ENCODE assay signal across 8 cellular contexts in genomic region chr6:11366183-11366933, GRCh38.
DNase-seq lines count a peak whose midpoint lies in the region; ATAC-seq and TF ChIP-seq lines count a peak whose summit lies in the region.

No MANE protein-coding gene starts in this region.

- H3K9me3 ChIP-seq in tibial nerve: no peaks in the 10 kb centered on the region

- WGBS in tibial nerve, 2 donors: 78 to 82% methylated on average over 7 of the region's 7 CpGs

- H3K27ac ChIP-seq in tibial nerve: peak overlapping the region; percentile 59 to 89 (median 74)

- no peak for TF ChIP-seq CTCF in tibial nerve (IDR thresholded peaks at IDR 0.05)

- peaks cover 0 to 49% (median 22%) of the 10 kb centered on the region in 4 donors for H3K4me1 ChIP-seq in tibial nerve

- no peak overlapping the region for H3K4me3 ChIP-seq in tibial nerve

- peak; percentile 70 for ATAC-seq in GM19035 (IDR thresholded peaks at IDR 0.05; ENCODE audit: unreplicated experiment)
- peak; percentile 54 for ATAC-seq in HG02840 (IDR thresholded peaks at IDR 0.05; ENCODE audit: low FRiP score, unreplicated experiment)

- no peaks in the 10 kb centered on the region for H3K36me3 ChIP-seq in tibial nerve

- DNase-seq in T-helper 22 cell (ENCODE audit: low read depth) (peak; percentile 39), germinal center (ENCODE audit: low spot score) (peak; percentile 24), tibial nerve (ENCODE audit: low spot score in 2 of 2) (no peak), NCI-H774 (lab: John Stamatoyannopoulos, UW) (no peak), SK-N-DZ (ENCODE audit: low spot score) (no peak), C1 segment of cervical spinal cord (lab: John Stamatoyannopoulos, UW) (no peak)

- TF ChIP-seq POLR2A in tibial nerve (IDR thresholded peaks at IDR 0.05): no peak

- TF ChIP-seq EP300 in tibial nerve (IDR thresholded peaks at IDR 0.05): no peak

- no peaks in the 10 kb centered on the region for H3K27me3 ChIP-seq in tibial nerve

Comparison
In these comparisons a context has a peak if more than half of its experiments do, and no peak if none do; other contexts are left out.
1. DNase-seq: peak in T-helper 22 cell (single experiment) and germinal center (single experiment); none in tibial nerve (0 of 2), NCI-H774 (single experiment), SK-N-DZ (single experiment) and C1 segment of cervical spinal cord (0 of 14).